In genomic region chr12:110619534-110619953, GRCh38 we compare ENCODE assay signal across 10 cellular contexts. TPM values are rescaled to one million over a fixed set of nuclear protein-coding genes. Genes with fewer than 3 reads are reported as not detected.
A peak's percentile ranks its signal among the peaks of the same experiment; 100 is the strongest.
DNase-seq lines count a peak whose midpoint lies in the region; ATAC-seq and TF ChIP-seq lines count a peak whose summit lies in the region.
"Had no signal": no experiment of that assay in that cellular context is flagged by ENCODE, and none has a peak within 500 bp of the region (broad histone marks: within the 10 kb centered on the region; RNA-seq: fewer than 3 reads in every experiment).

No MANE protein-coding gene starts in this region.

- H3K27ac ChIP-seq in vagina: no peak overlapping the region
- H3K27ac ChIP-seq: epithelial cell of prostate, tibial nerve had no signal

- no peaks in the 10 kb centered on the region for H3K9me3 ChIP-seq in vagina
- H3K9me3 ChIP-seq: tibial nerve had no signal

- no peak for TF ChIP-seq CTCF in vagina (IDR thresholded peaks at IDR 0.05)

- H3K27me3 ChIP-seq in vagina: no peaks in the 10 kb centered on the region
- H3K27me3 ChIP-seq: tibial nerve had no signal

- H3K4me1 ChIP-seq in vagina: peaks cover 11% of the 10 kb centered on the region

- ATAC-seq in GM21360 (IDR thresholded peaks at IDR 0.05; ENCODE audit: unreplicated experiment) (peak; percentile 48), esophagus mucosa (peak; percentile 44), HG03457 (IDR thresholded peaks at IDR 0.05; ENCODE audit: unreplicated experiment) (no peak)

- DNase-seq in LHCN-M2 (ENCODE audit: low read depth) (peak; percentile 37), vagina (ENCODE audit: extremely low spot score in 2 of 2) (no peak), SHP77 (lab: John Stamatoyannopoulos, UW) (no peak), posterior cingulate gyrus (no peak)

- H3K4me3 ChIP-seq in GM08714 (ENCODE audit: low read length) (peak overlapping the region; percentile 46; the same call in 1 of the 2 replicates), vagina (no peak overlapping the region)

- intact Hi-C loops in vagina (cut with DNase I) (loop anchor here (10.0 kb wide), 1 partner anchor 75 kb away; no protein-coding TSS in a partner anchor), posterior cingulate gyrus (cut with DNase I) (no loop called here)

- TF ChIP-seq POLR2A in vagina (IDR thresholded peaks at IDR 0.05): no peak

- no peaks in the 10 kb centered on the region for H3K36me3 ChIP-seq in vagina

RNA-seq across cellular contexts. Expression of gene TCTN1, which starts 5.6 kb away (rescaled TPM):
- total RNA-seq in LHCN-M2 (2014; rRNA removed) (34.3 TPM in 2 replicates), esophagus mucosa (13.0 TPM), vagina (31.4 TPM)
- 18.2 TPM for polyA plus RNA-seq in LHCN-M2 (2012)

RNA-seq across cellular contexts. Expression of gene PPTC7, which starts 36.4 kb away (rescaled TPM):
- total RNA-seq in LHCN-M2 (2014; rRNA removed) (4.8 and 9.2 TPM in 2 replicates), esophagus mucosa (14.4 TPM), vagina (43.0 TPM)
- polyA plus RNA-seq in LHCN-M2 (2012): 4.2 TPM
